Comparison of ENCODE assay signal across 9 cellular contexts in genomic region chrX:40471965-40472648, GRCh38.
DNase-seq lines count a peak whose midpoint lies in the region; ATAC-seq and TF ChIP-seq lines count a peak whose summit lies in the region.
"Had no signal": no experiment of that assay in that cellular context is flagged by ENCODE, and none has a peak within 500 bp of the region (broad histone marks: within the 10 kb centered on the region; RNA-seq: fewer than 3 reads in every experiment).

No MANE protein-coding gene starts in this region.

- TF ChIP-seq CTCF in natural killer cell (IDR thresholded peaks at IDR 0.05): no peak

- DNase-seq in 8988T (peak; percentile 44), NCI-H1105 treated with DMSO at 0.1 percent for 48 hours (lab: John Stamatoyannopoulos, UW) (peak; percentile 89), erythroblast (lab: John Stamatoyannopoulos, UW) (peak; percentile 1 to 3), natural killer cell (no peak)
- peak; percentile 8 for DNase-seq in activated CD4-positive, alpha-beta T cell treated with anti-CD3 and anti-CD28 coated beads, Interleukin-2, amount 10 ng/mL, durations not matched to agents 7 days and 5 days

- no peaks in the 10 kb centered on the region for H3K27me3 Mint-ChIP-seq in activated CD4-positive, alpha-beta T cell treated with anti-CD3 and anti-CD28 coated beads, Interleukin-2, amount 10 ng/mL, durations not matched to agents 7 days and 5 days
- peaks cover 17 to 46% of the 10 kb centered on the region in 2 donors for H3K27me3 Mint-ChIP-seq in natural killer cell (ENCODE audit: low read depth in 2 of 2)

- no peak overlapping the region for H3K4me3 Mint-ChIP-seq in activated CD4-positive, alpha-beta T cell treated with anti-CD3 and anti-CD28 coated beads, Interleukin-2, amount 10 ng/mL, durations not matched to agents 7 days and 5 days
- no peak overlapping the region for H3K4me3 Mint-ChIP-seq in natural killer cell
- H3K4me3 Mint-ChIP-seq: dendritic cell treated with granulocyte-macrophage colony-stimulating factor and Interleukin-4, amounts not matched to agents 40 ng/mL and 50 ng/mL, for 4 days had no signal

- no peak for TF ChIP-seq POLR2A in erythroblast (IDR thresholded peaks at IDR 0.05; ENCODE audit: low read length)

- no peaks in the 10 kb centered on the region for H3K9me3 Mint-ChIP-seq in activated CD4-positive, alpha-beta T cell treated with anti-CD3 and anti-CD28 coated beads, Interleukin-2, amount 10 ng/mL, durations not matched to agents 7 days and 5 days
- no peaks in the 10 kb centered on the region for H3K9me3 Mint-ChIP-seq in natural killer cell
- H3K9me3 Mint-ChIP-seq: dendritic cell treated with granulocyte-macrophage colony-stimulating factor and Interleukin-4, amounts not matched to agents 40 ng/mL and 50 ng/mL, for 4 days had no signal

- H3K36me3 Mint-ChIP-seq in activated CD4-positive, alpha-beta T cell treated with anti-CD3 and anti-CD28 coated beads, Interleukin-2, amount 10 ng/mL, durations not matched to agents 7 days and 5 days (ENCODE audit: low read depth): no peaks in the 10 kb centered on the region
- H3K36me3 Mint-ChIP-seq in natural killer cell: no peaks in the 10 kb centered on the region

- CTCF ChIA-PET in activated CD4-positive, alpha-beta T cell treated with anti-CD3 and anti-CD28 coated beads, Interleukin-2, amount 10 ng/mL, durations not matched to agents 7 days and 5 days (lab: Charles Lee): interaction anchor here (0.6 kb wide), 1 partner anchor 202 kb away, joined by 3 read pairs; no protein-coding TSS in a partner anchor

- H3K4me1 Mint-ChIP-seq in activated CD4-positive, alpha-beta T cell treated with anti-CD3 and anti-CD28 coated beads, Interleukin-2, amount 10 ng/mL, durations not matched to agents 7 days and 5 days: peaks cover 35% of the 10 kb centered on the region
- H3K4me1 Mint-ChIP-seq in natural killer cell: peaks cover 11 to 14% of the 10 kb centered on the region in 2 donors

- POLR2A ChIA-PET in activated CD4-positive, alpha-beta T cell treated with anti-CD3 and anti-CD28 coated beads, Interleukin-2, amount 10 ng/mL, durations not matched to agents 7 days and 5 days (lab: Charles Lee): no interaction called here

- no peak overlapping the region for H3K27ac Mint-ChIP-seq in activated CD4-positive, alpha-beta T cell treated with anti-CD3 and anti-CD28 coated beads, Interleukin-2, amount 10 ng/mL, durations not matched to agents 7 days and 5 days
- no peak overlapping the region for H3K27ac Mint-ChIP-seq in natural killer cell
- H3K27ac Mint-ChIP-seq: dendritic cell treated with granulocyte-macrophage colony-stimulating factor and Interleukin-4, amounts not matched to agents 40 ng/mL and 50 ng/mL, for 4 days had no signal

- intact Hi-C loops in natural killer cell (cut with micrococcal nuclease): no loop called here

- ATAC-seq in GM18498 (IDR thresholded peaks at IDR 0.05; ENCODE audit: unreplicated experiment) (peak; percentile 63), natural killer cell (peak in 2 of 3 donors; percentile 50 to 61), HG03442 (IDR thresholded peaks at IDR 0.05; ENCODE audit: unreplicated experiment) (no peak), GM19397 (IDR thresholded peaks at IDR 0.05; ENCODE audit: unreplicated experiment) (no peak)

Comparison
In these comparisons a context has a peak if more than half of its experiments do, and no peak if none do; other contexts are left out.
1. ATAC-seq: peak in GM18498 (single experiment) and natural killer cell (2 of 3); none in HG03442 (single experiment) and GM19397 (single experiment).